In genomic region chr2:8638327-8638726, GRCh38 we compare ENCODE assay signal across 23 cellular contexts. TPM values are rescaled to one million over a fixed set of nuclear protein-coding genes. Genes with fewer than 3 reads are reported as not detected.
DNase-seq lines count a peak whose midpoint lies in the region; ATAC-seq and TF ChIP-seq lines count a peak whose summit lies in the region.
"Had no signal": no experiment of that assay in that cellular context is flagged by ENCODE, and none has a peak within 500 bp of the region (broad histone marks: within the 10 kb centered on the region; RNA-seq: fewer than 3 reads in every experiment).

No MANE protein-coding gene starts in this region.

- H3K27me3 ChIP-seq in HUES48 (ENCODE audit: control insufficient read depth, insufficient read depth, low read length) = peaks cover 19% of the 10 kb centered on the region
- no peaks in the 10 kb centered on the region for H3K27me3 ChIP-seq in mesendoderm (ENCODE audit: insufficient read depth, low read length, poor library complexity)
- H3K27me3 ChIP-seq in sigmoid colon = no peaks in the 10 kb centered on the region
- no peaks in the 10 kb centered on the region for H3K27me3 ChIP-seq in CD8-positive, alpha-beta T cell (ENCODE audit: insufficient read depth, low read length)
- H3K27me3 ChIP-seq: MG63 had no signal

- TF ChIP-seq EP300 in sigmoid colon (IDR thresholded peaks at IDR 0.05) = no peak

- no peaks in the 10 kb centered on the region for H3K79me2 ChIP-seq in mesendoderm (ENCODE audit: control insufficient read depth, insufficient read depth, low read length)

- no peaks in the 10 kb centered on the region for H3K36me3 Mint-ChIP-seq in WTC11
- no peaks in the 10 kb centered on the region for H3K36me3 Mint-ChIP-seq in CD8-positive, alpha-beta T cell
- H3K36me3 Mint-ChIP-seq: activated naive CD8-positive, alpha-beta T cell had no signal

- no peak overlapping the region for H2AK5ac ChIP-seq in mesendoderm (ENCODE audit: low read length)

- CTCF ChIA-PET in WTC11 (lab: Charles Lee) = interaction anchor here (1.2 to 2.3 kb wide), 4 partner anchors 38 to 55 kb away, joined by 4 to 11 read pairs (median 4); partner anchors contain the start of gene ID2
- CTCF ChIA-PET in CD8-positive, alpha-beta T cell (lab: Charles Lee) = no interaction called here

- peak overlapping the region; percentile 10 for H3K4me3 Mint-ChIP-seq in WTC11
- H3K4me3 Mint-ChIP-seq in CD8-positive, alpha-beta T cell = no peak overlapping the region
- H3K4me3 Mint-ChIP-seq: activated naive CD8-positive, alpha-beta T cell had no signal

- H3K27ac ChIP-seq in HUES48 (ENCODE audit: low read depth, low read length) = peak overlapping the region; percentile 52
- H3K27ac ChIP-seq in mesendoderm (ENCODE audit: low read depth, low read length) = no peak overlapping the region
- H3K27ac ChIP-seq in sigmoid colon = no peak overlapping the region
- H3K27ac ChIP-seq in CD8-positive, alpha-beta T cell (ENCODE audit: low read depth, low read length) = no peak overlapping the region
- H3K27ac ChIP-seq: RWPE1 had no signal

- H3K9ac ChIP-seq in HUES48 (ENCODE audit: low read depth, low read length) (no peak overlapping the region), mesendoderm (ENCODE audit: low read length) (peak overlapping the region; percentile 46)

- H4K5ac ChIP-seq in mesendoderm (ENCODE audit: low read length) = no peak overlapping the region

- no peak for DNase-seq in WTC11 (ENCODE audit: low spot score)
- no peak for DNase-seq in mesendoderm
- peak; percentile 36 for DNase-seq in sigmoid colon
- no peak for DNase-seq in CD8-positive, alpha-beta T cell
- DNase-seq in activated CD4-positive, CD25-positive, alpha-beta regulatory T cell (lab: John Stamatoyannopoulos, UW) = no peak
- DNase-seq: activated CD4-positive, alpha-beta T cell treated with anti-CD3 and anti-CD28 coated beads, Interleukin-2, amount 50 U/mL, for 48 hours; anterior cingulate cortex; C1 segment of cervical spinal cord; Calu3; DMS79 treated with DMSO at 0.1 percent for 48 hours; KG1; MG63; NCI-H2081 treated with DMSO at 0.1 percent for 48 hours; occipital lobe; stimulated activated CD4-positive, alpha-beta T cell treated with anti-CD3 and anti-CD28 coated beads, Interleukin-2, amount 100 ng/mL, for 48 hours; T-helper 1 cell had no signal

- no peak overlapping the region for H2BK15ac ChIP-seq in mesendoderm (replicated peaks; ENCODE audit: low read depth)

- H3K4me1 Mint-ChIP-seq in WTC11 = peaks cover 61% of the 10 kb centered on the region
- no peaks in the 10 kb centered on the region for H3K4me1 Mint-ChIP-seq in CD8-positive, alpha-beta T cell (ENCODE audit: low read depth)

- H3K18ac ChIP-seq in mesendoderm (ENCODE audit: low read length) = peak overlapping the region; percentile 55

- no peak for TF ChIP-seq POLR2A in sigmoid colon (IDR thresholded peaks at IDR 0.05)

- H3K4ac ChIP-seq in mesendoderm (ENCODE audit: low read depth, low read length) = peak overlapping the region; percentile 76

- H2BK120ac ChIP-seq in mesendoderm (ENCODE audit: low read depth, low read length) = no peak overlapping the region

- no peak overlapping the region for H3K4me3 ChIP-seq in HUES48 (ENCODE audit: low read depth, low read length)
- H3K4me3 ChIP-seq in mesendoderm (ENCODE audit: low read length) = no peak overlapping the region
- H3K4me3 ChIP-seq in sigmoid colon = no peak overlapping the region
- H3K4me3 ChIP-seq in CD8-positive, alpha-beta T cell (ENCODE audit: low read depth, low read length) = no peak overlapping the region
- H3K4me3 ChIP-seq: MG63 had no signal

- no peak overlapping the region for H4K8ac ChIP-seq in mesendoderm (ENCODE audit: low read depth, low read length)

- no peak overlapping the region for H3K4me2 ChIP-seq in mesendoderm (ENCODE audit: low read length)

- TF ChIP-seq CTCF in WTC11 (IDR thresholded peaks at IDR 0.05) (no peak), sigmoid colon (IDR thresholded peaks at IDR 0.05) (no peak)
- no peak for TF ChIP-seq CTCF in CD8-positive, alpha-beta T cell (IDR thresholded peaks at IDR 0.05)

- H3K23ac ChIP-seq in mesendoderm (ENCODE audit: low read length) = no peak overlapping the region

- peak; percentile 6; the same call in 1 of the 2 replicates for ATAC-seq in WTC11
- no peak for ATAC-seq in CD8-positive, alpha-beta T cell
- ATAC-seq in esophagus mucosa = no peak
- ATAC-seq: activated CD4-positive, CD25-positive, alpha-beta regulatory T cell treated with anti-CD3 and anti-CD28 coated beads, Interleukin-2, amount 50 U/mL, for 24 hours; left colon had no signal

- H3K4me1 ChIP-seq in HUES48 (ENCODE audit: control insufficient read depth, insufficient read depth, low read length) (peaks cover 40% of the 10 kb centered on the region), mesendoderm (ENCODE audit: control insufficient read depth, low read depth, low read length) (peaks cover 8% of the 10 kb centered on the region), sigmoid colon (peaks cover 0 to 21% (median 12%) of the 10 kb centered on the region in 4 donors)
- no peaks in the 10 kb centered on the region for H3K4me1 ChIP-seq in CD8-positive, alpha-beta T cell (ENCODE audit: insufficient read depth, low read length)

- H3K9me3 Mint-ChIP-seq in WTC11 = no peaks in the 10 kb centered on the region; the same call in 1 of the 2 replicates
- no peaks in the 10 kb centered on the region for H3K9me3 Mint-ChIP-seq in CD8-positive, alpha-beta T cell
- H3K9me3 Mint-ChIP-seq: activated T-helper 2 cell treated with anti-CD3 and anti-CD28 coated beads, Interferon-gamma antibody, Interleukin-2, Interleukin-4, amounts not matched to agents 10 μg/mL and 5 μg/mL and 100 μg/mL, durations not matched to agents 14 hours and 24 hours and 36 hours had no signal

- peak overlapping the region; percentile 83 for H3K56ac ChIP-seq in mesendoderm (ENCODE audit: low read length)

- POLR2A ChIA-PET in WTC11 (lab: Charles Lee) = interaction anchor here (1.7 kb wide), 2 partner anchors 43 to 55 kb away, joined by 4 to 11 read pairs; partner anchors contain the start of gene ID2
- POLR2A ChIA-PET in CD8-positive, alpha-beta T cell (lab: Charles Lee) = no interaction called here

- WGBS in mesendoderm (ENCODE audit: extremely low coverage, insufficient coverage, low lambda C conversion rate) = no CpG with 5 or more reads among the region's 12 CpGs
- WGBS in sigmoid colon, 2 donors = 92 to 93% methylated on average over 12 of the region's 12 CpGs

- H2BK5ac ChIP-seq in mesendoderm (ENCODE audit: low read length) = peak overlapping the region; percentile 61

- no peaks in the 10 kb centered on the region for H3K79me1 ChIP-seq in mesendoderm (ENCODE audit: low read length)

- no peaks in the 10 kb centered on the region for H3K9me3 ChIP-seq in HUES48 (ENCODE audit: control insufficient read depth, insufficient read depth, low read length)
- no peaks in the 10 kb centered on the region for H3K9me3 ChIP-seq in sigmoid colon
- H3K9me3 ChIP-seq in CD8-positive, alpha-beta T cell (ENCODE audit: low read length) = no peaks in the 10 kb centered on the region
- H3K9me3 ChIP-seq: MG63 had no signal

- H3K36me3 ChIP-seq in HUES48 (ENCODE audit: control insufficient read depth, insufficient read depth, low read length) (no peaks in the 10 kb centered on the region), mesendoderm (ENCODE audit: control insufficient read depth, insufficient read depth, low read length) (no peaks in the 10 kb centered on the region), sigmoid colon (no peaks in the 10 kb centered on the region)
- no peaks in the 10 kb centered on the region for H3K36me3 ChIP-seq in CD8-positive, alpha-beta T cell (ENCODE audit: insufficient read depth, low read length)
- H3K36me3 ChIP-seq: MG63 had no signal

- H3K27me3 Mint-ChIP-seq in WTC11 (ENCODE audit: low read depth) = peaks cover 24% of the 10 kb centered on the region
- H3K27me3 Mint-ChIP-seq in CD8-positive, alpha-beta T cell (ENCODE audit: low read depth) = no peaks in the 10 kb centered on the region
- H3K27me3 Mint-ChIP-seq: activated naive CD8-positive, alpha-beta T cell had no signal

- intact Hi-C loops in sigmoid colon (cut with DNase I) = no loop called here
- intact Hi-C loops in CD8-positive, alpha-beta T cell (cut with DNase I, micrococcal nuclease) = no loop called here

- no peak overlapping the region for H3K27ac Mint-ChIP-seq in WTC11
- no peak overlapping the region for H3K27ac Mint-ChIP-seq in CD8-positive, alpha-beta T cell
- H3K27ac Mint-ChIP-seq: activated naive CD8-positive, alpha-beta T cell; activated T-helper 2 cell treated with anti-CD3 and anti-CD28 coated beads, Interferon-gamma antibody, Interleukin-2, Interleukin-4, amounts not matched to agents 10 μg/mL and 5 μg/mL and 100 μg/mL, durations not matched to agents 14 hours and 24 hours and 36 hours had no signal

TF ChIP-seq in WTC11, 78 proteins besides CTCF, POLR2A, EP300 and RAD21 (continues in another document):
- TF ChIP-seq ZNF396 (CRISPR knock-in tag; IDR thresholded peaks at IDR 0.05; ENCODE audit: borderline replicate concordance) = no peak
- no peak for TF ChIP-seq CBFB (CRISPR knock-in tag; IDR thresholded peaks at IDR 0.05; ENCODE audit: low read depth)
- no peak for TF ChIP-seq HMGA2 (CRISPR knock-in tag; IDR thresholded peaks at IDR 0.05)
- TF ChIP-seq, protein P1, sequence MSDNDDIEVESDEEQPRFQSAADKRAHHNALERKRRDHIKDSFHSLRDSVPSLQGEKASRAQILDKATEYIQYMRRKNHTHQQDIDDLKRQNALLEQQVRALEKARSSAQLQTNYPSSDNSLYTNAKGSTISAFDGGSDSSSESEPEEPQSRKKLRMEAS (CRISPR knock-in tag; IDR thresholded peaks at IDR 0.05) = no peak
- TF ChIP-seq NFYB (CRISPR knock-in tag; conservative IDR thresholded peaks at IDR 0.05; ENCODE audit: low read depth) = no peak
- TF ChIP-seq RELA (CRISPR knock-in tag; IDR thresholded peaks at IDR 0.05; ENCODE audit: borderline replicate concordance) = no peak
- no peak for TF ChIP-seq PREB (CRISPR knock-in tag; IDR thresholded peaks at IDR 0.05; ENCODE audit: borderline replicate concordance)
- no peak for TF ChIP-seq SMAD4 (CRISPR knock-in tag; IDR thresholded peaks at IDR 0.05)

RNA-seq across cellular contexts. Expression of gene ID2, which starts 43.5 kb away (rescaled TPM):
- total RNA-seq in WTC11 (2021) (38.6 to 55.0 TPM (median 47.0 TPM) in 3 replicates), sigmoid colon (100 to 1,000 TPM; 376 to 615 (median 527) TPM), esophagus mucosa (3.8 TPM)
- 96.4 TPM for polyA plus RNA-seq in mesendoderm (2013, experiment 1 of 2)
- 94.7 TPM for polyA plus RNA-seq in mesendoderm (2013, experiment 2 of 2)
- 100 to 1,000 TPM; 154 to 306 (median 224) TPM for polyA plus RNA-seq in sigmoid colon
- 100 to 1,000 TPM; 290 to 298 TPM for total RNA-seq in CD8-positive, alpha-beta T cell
